Comparison of ENCODE assay signal across 22 cellular contexts in genomic region chr4:42625366-42625765, GRCh38. TPM values are rescaled to one million over a fixed set of nuclear protein-coding genes. Genes with fewer than 3 reads are reported as not detected.
DNase-seq lines count a peak whose midpoint lies in the region; ATAC-seq, FAIRE-seq and TF ChIP-seq lines count a peak whose summit lies in the region.
"Had no signal": no experiment of that assay in that cellular context is flagged by ENCODE, and none has a peak within 500 bp of the region (broad histone marks: within the 10 kb centered on the region; RNA-seq: fewer than 3 reads in every experiment).

No MANE protein-coding gene starts in this region.

- no peak overlapping the region for H3K27ac ChIP-seq in transverse colon
- H3K27ac ChIP-seq: SK-N-MC had no signal

- BruUV-seq in Caco-2 (replicated peaks; lab: Mats Ljungman, UMichigan) = no TSS peak

- in situ Hi-C loops in transverse colon (cut with MboI; ENCODE audit: low pct_ligation_motif_present in 1 of 4, low pct_unique_long_range_greater_than_20kb in 1 of 4, low sequenced_read_pairs in 3 of 4) = no loop called here

- H3K27me3 Mint-ChIP-seq in Caco-2 (ENCODE audit: insufficient read depth, unreplicated experiment) (no peaks in the 10 kb centered on the region), WTC11 (ENCODE audit: low read depth) (no peaks in the 10 kb centered on the region)

- POLR2A ChIA-PET in Caco-2 (lab: Charles Lee) = interaction anchor here (1.1 kb wide), 1 partner anchor 16 kb away, joined by 3 read pairs; no protein-coding TSS in a partner anchor
- POLR2A ChIA-PET in WTC11 (lab: Charles Lee) = no interaction called here

- no peak for TF ChIP-seq CTCF in Caco-2 (IDR thresholded peaks at IDR 0.05; ENCODE audit: insufficient read depth in 1 of 2, low read depth in 1 of 2, low read length in 1 of 2, severe bottlenecking in 1 of 2, unreplicated experiment in 1 of 2)
- no peak for TF ChIP-seq CTCF in WTC11 (IDR thresholded peaks at IDR 0.05)
- no peak for TF ChIP-seq CTCF in mucosa of descending colon (IDR thresholded peaks at IDR 0.05)
- TF ChIP-seq CTCF in transverse colon (IDR thresholded peaks at IDR 0.05) = no peak
- TF ChIP-seq CTCF in GM10266 (IDR thresholded peaks at IDR 0.05; ENCODE audit: control insufficient read depth, insufficient read depth, low read depth, missing control alignments) = no peak

- no peak for TF ChIP-seq POLR2A in GM12891 (IDR thresholded peaks at IDR 0.05; ENCODE audit: low read depth, low read length)
- no peak for TF ChIP-seq POLR2A in transverse colon (IDR thresholded peaks at IDR 0.05)

- H3K4me1 Mint-ChIP-seq in Caco-2 (ENCODE audit: low read depth, unreplicated experiment) = peaks cover 7% of the 10 kb centered on the region
- H3K4me1 Mint-ChIP-seq in WTC11 = peaks cover 12% of the 10 kb centered on the region

- H3K9me3 ChIP-seq in Caco-2 (no peaks in the 10 kb centered on the region), mucosa of descending colon (no peaks in the 10 kb centered on the region), transverse colon (no peaks in the 10 kb centered on the region)

- H3K36me3 Mint-ChIP-seq in Caco-2 (ENCODE audit: insufficient read depth, unreplicated experiment) (peaks cover 6% of the 10 kb centered on the region), WTC11 (peaks cover 10% of the 10 kb centered on the region)

- no peaks in the 10 kb centered on the region for H3K36me3 ChIP-seq in Caco-2 (ENCODE audit: control insufficient read depth, insufficient read depth, low read length)
- no peaks in the 10 kb centered on the region for H3K36me3 ChIP-seq in mucosa of descending colon (ENCODE audit: low read depth)
- H3K36me3 ChIP-seq in transverse colon = peaks cover 0 to 5% (median 2%) of the 10 kb centered on the region in 4 donors

- H3K4me1 ChIP-seq in Caco-2 = peaks cover 9% of the 10 kb centered on the region; the same call in 1 of the 2 replicates
- H3K4me1 ChIP-seq in mucosa of descending colon (ENCODE audit: low read depth) = peaks cover 17% of the 10 kb centered on the region
- peaks cover 0 to 50% (median 16%) of the 10 kb centered on the region in 4 donors for H3K4me1 ChIP-seq in transverse colon

- no peaks in the 10 kb centered on the region for H3K9me3 Mint-ChIP-seq in Caco-2 (ENCODE audit: unreplicated experiment)
- H3K9me3 Mint-ChIP-seq in WTC11 = peaks cover 4% of the 10 kb centered on the region

- peak; percentile 38 for FAIRE-seq in GM12891 (lab: Jason Lieb, UNC)
- FAIRE-seq: H54, HTR-8/SVneo had no signal

- TF ChIP-seq EP300 in transverse colon (IDR thresholded peaks at IDR 0.05; ENCODE audit: low read depth) = no peak

- peak in 1 of 2 experiments; percentile 21 for DNase-seq in Caco-2
- no peak for DNase-seq in GM12891 (ENCODE audit: insufficient read length, low spot score)
- no peak for DNase-seq in WTC11 (ENCODE audit: low spot score)
- DNase-seq in mucosa of descending colon = peak in 1 of 3 donors; percentile 31
- no peak for DNase-seq in transverse colon
- no peak for DNase-seq in GM10266 (ENCODE audit: extremely low spot score)
- no peak for DNase-seq in stimulated activated naive CD4-positive, alpha-beta T cell (lab: John Stamatoyannopoulos, UW)
- no peak for DNase-seq in NCI-H69 (lab: John Stamatoyannopoulos, UW)
- DNase-seq: C1 segment of cervical spinal cord, DMS 273 treated with DMSO at 0.1 percent for 48 hours, HFFc6, IMR-90, Kasumi-1, MM.1S, NCI-H1092, NCI-H1436 treated with DMSO at 0.1 percent for 48 hours, NCI-H2029, OCI-M1, Right ventricle myocardium superior had no signal

- H3K4me3 ChIP-seq in Caco-2 (ENCODE audit: low read depth, low read length) (no peak overlapping the region), mucosa of descending colon (no peak overlapping the region), transverse colon (no peak overlapping the region)
- H3K4me3 ChIP-seq: SK-N-MC had no signal

- ATAC-seq in WTC11 = no peak
- peak; percentile 52 for ATAC-seq in mucosa of descending colon

- H3K27me3 ChIP-seq in Caco-2 (replicated peaks; ENCODE audit: control insufficient read depth, insufficient read depth, low read length) (no peaks in the 10 kb centered on the region), transverse colon (no peaks in the 10 kb centered on the region)

- CTCF ChIA-PET in Caco-2 (lab: Charles Lee) (no interaction called here), WTC11 (lab: Charles Lee) (no interaction called here)

- WGBS in transverse colon (ENCODE audit: low coverage in 1 of 2), 2 donors = 56 to 100% methylated on average over 2 to 3 of the region's 3 CpGs

- H3K4me3 Mint-ChIP-seq in Caco-2 (ENCODE audit: unreplicated experiment) = peak overlapping the region; percentile 33
- H3K4me3 Mint-ChIP-seq in WTC11 = no peak overlapping the region
- H3K4me3 Mint-ChIP-seq: HFFc6 had no signal

- H3K27ac Mint-ChIP-seq in Caco-2 (ENCODE audit: unreplicated experiment) = no peak overlapping the region
- peak overlapping the region; percentile 33; the same call in 1 of the 2 replicates for H3K27ac Mint-ChIP-seq in WTC11
- H3K27ac Mint-ChIP-seq: HFFc6 had no signal

- intact Hi-C loops in Caco-2 (cut with micrococcal nuclease; ENCODE audit: unreplicated experiment) = no loop called here
- intact Hi-C loops in mucosa of descending colon (cut with DNase I, micrococcal nuclease) = no loop called here
- intact Hi-C loops in transverse colon (cut with DNase I; ENCODE audit: low total_unique reads) = no loop called here

TF ChIP-seq in GM12891, 5 proteins besides CTCF, POLR2A, EP300 and RAD21:
- no peak for TF ChIP-seq POU2F2 (IDR thresholded peaks at IDR 0.05; ENCODE audit: low read depth, low read length)
- TF ChIP-seq TAF1 (IDR thresholded peaks at IDR 0.05; ENCODE audit: low read depth, low read length) = no peak
- no peak for TF ChIP-seq SPI1 (IDR thresholded peaks at IDR 0.05; ENCODE audit: low read depth, low read length)
- no peak for TF ChIP-seq PAX5 (IDR thresholded peaks at IDR 0.05; ENCODE audit: insufficient read depth, low read length, severe bottlenecking)
- no peak for TF ChIP-seq POLR2AphosphoS5 (IDR thresholded peaks at IDR 0.05; ENCODE audit: low read depth, low read length)
TF ChIP-seq in GM12891: peak in this region for 0.

TF ChIP-seq in WTC11, 78 proteins besides CTCF, POLR2A, EP300 and RAD21:
- TF ChIP-seq KAT7 (CRISPR knock-in tag; IDR thresholded peaks at IDR 0.05; ENCODE audit: borderline replicate concordance) (no peak), CDX4 (CRISPR knock-in tag; IDR thresholded peaks at IDR 0.05; ENCODE audit: borderline replicate concordance) (no peak), USF2 (CRISPR knock-in tag; IDR thresholded peaks at IDR 0.05) (no peak), IRF1 (CRISPR knock-in tag; IDR thresholded peaks at IDR 0.05) (no peak), NR3C1 (CRISPR knock-in tag; conservative IDR thresholded peaks at IDR 0.05; ENCODE audit: low read depth) (no peak), SMAD3 (CRISPR knock-in tag; IDR thresholded peaks at IDR 0.05; ENCODE audit: borderline replicate concordance) (no peak), MAX (CRISPR knock-in tag; IDR thresholded peaks at IDR 0.05) (no peak), ZNF219 (CRISPR knock-in tag; IDR thresholded peaks at IDR 0.05; ENCODE audit: borderline replicate concordance) (no peak), ELF4 (CRISPR knock-in tag; IDR thresholded peaks at IDR 0.05; ENCODE audit: low read depth) (no peak)

RNA-seq across cellular contexts. Expression of gene ATP8A1, which starts 31.5 kb away (rescaled TPM):
- 9.3 and 11.6 TPM in 2 replicates for total RNA-seq in Caco-2 (2022)
- 13.4 TPM for polyA plus RNA-seq in GM12891 (2012; ENCODE audit: low read depth, missing spikeins)
- total RNA-seq in WTC11 (2021) = 14.3 to 18.7 TPM (median 15.1 TPM) in 3 replicates
- 10 to 100 TPM; 40.3 to 92.0 (median 41.1) TPM for total RNA-seq in mucosa of descending colon
- total RNA-seq in transverse colon = 100 to 1,000 TPM in 3 of 4 donors, 10 to 100 TPM in 1; 72.2 to 255 (median 166) TPM
